Comparison of ENCODE assay signal across 3 cellular contexts in genomic region chr10:105535478-105535877, GRCh38.
"Had no signal": no experiment of that assay in that cellular context is flagged by ENCODE, and none has a peak within 500 bp of the region (broad histone marks: within the 10 kb centered on the region; RNA-seq: fewer than 3 reads in every experiment).

No MANE protein-coding gene starts in this region.

- ATAC-seq: GM12878 had no signal

- DNase-seq: GDM1, GF-D8 had no signal

- H3K4me3 ChIP-seq: GM12878 had no signal
